In genomic region chr5:36156619-36157018, GRCh38 we compare ENCODE assay signal across 14 cellular contexts. TPM values are rescaled to one million over a fixed set of nuclear protein-coding genes. Genes with fewer than 3 reads are reported as not detected.
A peak's percentile ranks its signal among the peaks of the same experiment; 100 is the strongest.
DNase-seq lines count a peak whose midpoint lies in the region; ATAC-seq and TF ChIP-seq lines count a peak whose summit lies in the region.
"Had no signal": no experiment of that assay in that cellular context is flagged by ENCODE, and none has a peak within 500 bp of the region (broad histone marks: within the 10 kb centered on the region; RNA-seq: fewer than 3 reads in every experiment).

No MANE protein-coding gene starts in this region.

- H3K9me3 ChIP-seq in DND-41 (ENCODE audit: insufficient read depth, low read length, severe bottlenecking) (no peaks in the 10 kb centered on the region), SJCRH30 (replicated peaks) (no peaks in the 10 kb centered on the region), trophoblast cell (ENCODE audit: insufficient read depth, low read depth, low read length) (no peaks in the 10 kb centered on the region)
- H3K9me3 ChIP-seq: ascending aorta had no signal

- ATAC-seq in DND-41 (ENCODE audit: insufficient read depth, low read depth): no peak
- ATAC-seq: activated CD4-positive, CD25-positive, alpha-beta regulatory T cell treated with anti-CD3 and anti-CD28 coated beads, Interleukin-2, amount 50 U/mL, for 24 hours; activated T-cell treated with anti-CD3 and anti-CD28 coated beads, Interleukin-2, amount 50 U/mL, for 4 hours had no signal

- H3K9ac ChIP-seq in DND-41 (ENCODE audit: low read depth, low read length) (no peak overlapping the region), trophoblast cell (ENCODE audit: low read length) (no peak overlapping the region)

- H3K4me2 ChIP-seq in DND-41 (ENCODE audit: insufficient read depth, low read length) (peak overlapping the region; percentile 88; the same call in 1 of the 2 replicates), trophoblast cell (ENCODE audit: low read length) (peak overlapping the region; percentile 40)

- peaks cover 87% of the 10 kb centered on the region for H3K36me3 ChIP-seq in DND-41 (ENCODE audit: insufficient read depth, low read length)
- H3K36me3 ChIP-seq in SJCRH30: peaks cover 86% of the 10 kb centered on the region
- peaks cover 12 to 27% of the 10 kb centered on the region in 2 experiments for H3K36me3 ChIP-seq in trophoblast cell (ENCODE audit: control insufficient read depth in 1 of 2, insufficient read depth in 2 of 2, low read length in 2 of 2)

- peak overlapping the region; percentile 42 for H2BK5ac ChIP-seq in trophoblast cell (ENCODE audit: low read depth, low read length, poor library complexity)

- H3K23ac ChIP-seq in trophoblast cell (ENCODE audit: low read length): no peak overlapping the region

- H2AFZ ChIP-seq in DND-41 (ENCODE audit: low read depth, low read length): no peak overlapping the region
- no peak overlapping the region for H2AFZ ChIP-seq in trophoblast cell (ENCODE audit: insufficient read depth, low read length, poor library complexity)

- H3K4ac ChIP-seq in trophoblast cell (ENCODE audit: low read depth, low read length): no peak overlapping the region

- H4K12ac ChIP-seq in trophoblast cell (ENCODE audit: low read depth, low read length): no peak overlapping the region

- H3K79me1 ChIP-seq in trophoblast cell (ENCODE audit: low read length): peaks cover 35% of the 10 kb centered on the region

- H3K4me1 ChIP-seq in DND-41 (ENCODE audit: insufficient read depth, low read length) (peaks cover 63% of the 10 kb centered on the region), SJCRH30 (peaks cover 57% of the 10 kb centered on the region), trophoblast cell (ENCODE audit: control insufficient read depth in 1 of 2, insufficient read depth in 2 of 2, low read length in 2 of 2) (peaks cover 28 to 40% of the 10 kb centered on the region in 2 experiments)
- H3K4me1 ChIP-seq: ascending aorta had no signal

- H3K4me3 ChIP-seq in DND-41 (ENCODE audit: low read depth in 1 of 2, low read length in 2 of 2) (no peak overlapping the region), SJCRH30 (peak overlapping the region; percentile 33), trophoblast cell (ENCODE audit: low read depth, low read length) (no peak overlapping the region)
- H3K4me3 ChIP-seq: ascending aorta had no signal

- H3K18ac ChIP-seq in trophoblast cell (ENCODE audit: low read length): no peak overlapping the region

- H2BK12ac ChIP-seq in trophoblast cell (ENCODE audit: low read length): no peak overlapping the region

- no peak for DNase-seq in DND-41
- DNase-seq in SJCRH30: no peak
- DNase-seq in fibroblast of gingiva (ENCODE audit: low read depth): peak; percentile 26
- peak; percentile 58 to 96 for DNase-seq in trophoblast cell
- DNase-seq in ecto neural progenitor cell (ENCODE audit: low spot score): no peak
- DNase-seq in GF-D8 (lab: John Stamatoyannopoulos, UW): no peak
- no peak for DNase-seq in NCI-H1930 (lab: John Stamatoyannopoulos, UW)
- DNase-seq in T-helper 9 cell: no peak
- DNase-seq: activated T-cell treated with anti-CD3 and anti-CD28 coated beads, Interleukin-2, amount 50 U/mL, for 4 hours; naive B cell; NCI-H1417 treated with DMSO at 0.1 percent for 48 hours had no signal

- peaks cover 40% of the 10 kb centered on the region; the same call in 1 of the 2 replicates for H4K20me1 ChIP-seq in DND-41 (ENCODE audit: insufficient read depth, low read length)

- H4K91ac ChIP-seq in trophoblast cell (ENCODE audit: low read depth, low read length): no peak overlapping the region

- H3K14ac ChIP-seq in trophoblast cell (ENCODE audit: low read length): no peak overlapping the region

- TF ChIP-seq CTCF in DND-41 (IDR thresholded peaks at IDR 0.05; ENCODE audit: borderline replicate concordance, extremely low read depth, low read length, poor library complexity, severe bottlenecking): no peak

- H3K27me3 ChIP-seq in DND-41 (ENCODE audit: insufficient read depth, low read length, poor library complexity): no peaks in the 10 kb centered on the region
- H3K27me3 ChIP-seq in SJCRH30: no peaks in the 10 kb centered on the region
- H3K27me3 ChIP-seq in trophoblast cell (ENCODE audit: insufficient read depth, low read length): no peaks in the 10 kb centered on the region
- H3K27me3 ChIP-seq: ascending aorta had no signal

- H2AK5ac ChIP-seq in trophoblast cell (ENCODE audit: low read length): no peak overlapping the region

- H3K79me2 ChIP-seq in DND-41 (ENCODE audit: insufficient read depth, low read length) (peaks cover 98% of the 10 kb centered on the region), trophoblast cell (ENCODE audit: control insufficient read depth, insufficient read depth, low read length, poor library complexity) (peaks cover 23% of the 10 kb centered on the region)

- no peak overlapping the region for H4K8ac ChIP-seq in trophoblast cell (ENCODE audit: low read depth, low read length)

- H2BK120ac ChIP-seq in trophoblast cell (ENCODE audit: insufficient read depth, low read length, poor library complexity): no peak overlapping the region

- H3K27ac ChIP-seq in DND-41 (ENCODE audit: low read length) (no peak overlapping the region), SJCRH30 (peak overlapping the region; percentile 96), trophoblast cell (ENCODE audit: low read depth, low read length) (peak overlapping the region; percentile 93)
- H3K27ac ChIP-seq: ascending aorta, HL-60 had no signal

- no CpG with 5 or more reads among the region's 1 CpG for WGBS in trophoblast cell (ENCODE audit: extremely low coverage, insufficient coverage, insufficient read length)

RNA-seq across cellular contexts. Expression of gene SKP2, which starts 4.7 kb away (rescaled TPM):
- 561 and 589 TPM in 2 replicates for total RNA-seq in SJCRH30 (2014; rRNA removed; shearing (Covaris generic))
- polyA plus RNA-seq in trophoblast cell (2013): 111 and 112 TPM in 2 replicates

RNA-seq across cellular contexts. Expression of gene LMBRD2, which starts 4.9 kb away (rescaled TPM):
- 14.9 and 16.4 TPM in 2 replicates for total RNA-seq in SJCRH30 (2014; rRNA removed; shearing (Covaris generic))
- 5.6 and 6.4 TPM in 2 replicates for polyA plus RNA-seq in trophoblast cell (2013)

Comparison
In these comparisons a context has a peak if more than half of its experiments do, and no peak if none do; other contexts are left out.
1. DNase-seq: peak in fibroblast of gingiva (single experiment) and trophoblast cell (2 of 2); none in DND-41 (single experiment), SJCRH30 (0 of 2), ecto neural progenitor cell (single experiment), GF-D8 (single experiment), NCI-H1930 (0 of 2) and T-helper 9 cell (single experiment).